In the genomic region with DNA sequence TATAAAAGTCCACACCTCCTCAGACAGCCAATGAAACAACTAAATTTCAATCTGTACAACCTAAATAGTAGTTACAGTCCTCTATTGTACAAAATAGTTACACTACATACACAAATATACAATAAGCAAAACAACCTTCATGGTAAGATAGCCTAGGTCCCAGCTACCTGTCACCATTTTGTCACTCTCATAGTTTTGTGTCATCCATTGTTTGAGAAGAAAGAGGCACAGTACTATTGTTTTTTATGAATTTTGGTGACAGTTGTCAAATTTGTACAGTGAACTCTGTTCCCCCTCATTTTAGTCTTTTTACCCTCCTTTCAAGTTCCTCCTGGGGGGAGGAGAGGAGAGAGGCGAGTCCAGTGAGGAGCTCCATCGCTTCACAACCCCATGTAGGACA, we compare ENCODE assay signal across 11 cellular contexts.
A peak's percentile ranks its signal among the peaks of the same experiment; 100 is the strongest.
DNase-seq lines count a peak whose midpoint lies in the region; ATAC-seq and TF ChIP-seq lines count a peak whose summit lies in the region.
"Had no signal": no experiment of that assay in that cellular context is flagged by ENCODE, and none has a peak within 500 bp of the region (broad histone marks: within the 10 kb centered on the region; RNA-seq: fewer than 3 reads in every experiment).

No MANE protein-coding gene starts in this region.

- 93 to 94% methylated on average over 2 of the region's 2 CpGs for WGBS in thyroid gland, 2 donors

- H3K9ac ChIP-seq in duodenal mucosa (ENCODE audit: low read depth in 1 of 2, low read length in 2 of 2): peak overlapping the region; percentile 83 to 98

- H3K36me3 ChIP-seq in duodenal mucosa (ENCODE audit: control insufficient read depth in 1 of 2, insufficient read depth in 2 of 2, low read length in 2 of 2) (peaks cover 15 to 16% of the 10 kb centered on the region in 2 donors), thyroid gland (peaks cover 12 to 18% of the 10 kb centered on the region in 2 donors)

- no peak for TF ChIP-seq CTCF in activated CD8-positive, alpha-beta T cell treated with anti-CD3 and anti-CD28 coated beads for 36 hours (IDR thresholded peaks at IDR 0.05)
- no peak for TF ChIP-seq CTCF in mesothelial cell of epicardium (IDR thresholded peaks at IDR 0.05; ENCODE audit: unreplicated experiment)
- no peak for TF ChIP-seq CTCF in thyroid gland (IDR thresholded peaks at IDR 0.05)

- intact Hi-C loops in activated CD8-positive, alpha-beta T cell treated with anti-CD3 and anti-CD28 coated beads for 36 hours (cut with micrococcal nuclease): no loop called here
- intact Hi-C loops in thyroid gland (cut with DNase I): loop anchor here (10.0 kb wide), 2 partner anchors 239 to 289 kb away; no protein-coding TSS in a partner anchor

- peaks cover 9% of the 10 kb centered on the region for H3K27me3 Mint-ChIP-seq in activated CD8-positive, alpha-beta T cell treated with anti-CD3 and anti-CD28 coated beads for 36 hours
- peaks cover 21% of the 10 kb centered on the region for H3K27me3 Mint-ChIP-seq in activated CD8-positive, alpha-beta T cell treated with anti-CD3 and anti-CD28 coated beads, Interleukin-2, amount 10 ng/mL, durations not matched to agents 7 days and 5 days (ENCODE audit: low read depth)
- H3K27me3 Mint-ChIP-seq in mesothelial cell of epicardium (ENCODE audit: low read depth): no peaks in the 10 kb centered on the region

- POLR2A ChIA-PET in activated CD8-positive, alpha-beta T cell treated with anti-CD3 and anti-CD28 coated beads for 36 hours (lab: Charles Lee): interaction anchor here (1.5 kb wide), 1 partner anchor 160 kb away, joined by 8 read pairs; no protein-coding TSS in a partner anchor
- POLR2A ChIA-PET in activated CD8-positive, alpha-beta T cell treated with anti-CD3 and anti-CD28 coated beads, Interleukin-2, amount 10 ng/mL, durations not matched to agents 7 days and 5 days (lab: Charles Lee): no interaction called here

- H3K27me3 ChIP-seq in duodenal mucosa (ENCODE audit: control insufficient read depth in 1 of 2, insufficient read depth in 2 of 2, low read length in 2 of 2) (no peaks in the 10 kb centered on the region), thyroid gland (no peaks in the 10 kb centered on the region)

- CTCF ChIA-PET in activated CD8-positive, alpha-beta T cell treated with anti-CD3 and anti-CD28 coated beads for 36 hours (lab: Charles Lee): interaction anchor here (11.8 kb wide), 1 partner anchor 526 kb away, joined by 149 read pairs; no protein-coding TSS in a partner anchor
- CTCF ChIA-PET in activated CD8-positive, alpha-beta T cell treated with anti-CD3 and anti-CD28 coated beads, Interleukin-2, amount 10 ng/mL, durations not matched to agents 7 days and 5 days (lab: Charles Lee): interaction anchor here (1.3 kb wide), 1 partner anchor 525 kb away, joined by 3 read pairs; no protein-coding TSS in a partner anchor

- H3K4me1 Mint-ChIP-seq in activated CD8-positive, alpha-beta T cell treated with anti-CD3 and anti-CD28 coated beads for 36 hours (ENCODE audit: low read depth): peaks cover 18% of the 10 kb centered on the region
- H3K4me1 Mint-ChIP-seq in activated CD8-positive, alpha-beta T cell treated with anti-CD3 and anti-CD28 coated beads, Interleukin-2, amount 10 ng/mL, durations not matched to agents 7 days and 5 days (ENCODE audit: low read depth): peaks cover 28% of the 10 kb centered on the region
- peaks cover 40% of the 10 kb centered on the region for H3K4me1 Mint-ChIP-seq in mesothelial cell of epicardium

- H3K4me1 ChIP-seq in duodenal mucosa (ENCODE audit: control insufficient read depth in 1 of 2, insufficient read depth in 2 of 2, low read length in 2 of 2): peaks cover 14 to 26% of the 10 kb centered on the region in 2 donors
- peaks cover 14 to 23% of the 10 kb centered on the region in 2 donors for H3K4me1 ChIP-seq in thyroid gland

- no peaks in the 10 kb centered on the region for H3K36me3 Mint-ChIP-seq in activated CD8-positive, alpha-beta T cell treated with anti-CD3 and anti-CD28 coated beads for 36 hours (ENCODE audit: low read depth)
- H3K36me3 Mint-ChIP-seq in activated CD8-positive, alpha-beta T cell treated with anti-CD3 and anti-CD28 coated beads, Interleukin-2, amount 10 ng/mL, durations not matched to agents 7 days and 5 days (ENCODE audit: low read depth): no peaks in the 10 kb centered on the region
- peaks cover 15% of the 10 kb centered on the region for H3K36me3 Mint-ChIP-seq in mesothelial cell of epicardium

- H3K27ac ChIP-seq in duodenal mucosa (ENCODE audit: low read depth, low read length): peak overlapping the region; percentile 70
- peak overlapping the region; percentile 54 to 99 (median 98) for H3K27ac ChIP-seq in thyroid gland

- H3K4me3 ChIP-seq in duodenal mucosa (ENCODE audit: low read depth in 1 of 2, low read length in 2 of 2) (peak overlapping the region; percentile 73 to 93), thyroid gland (replicated peaks in 1 of 3) (peak overlapping the region in 1 of 3 donors; percentile 82)
- H3K4me3 ChIP-seq: GM12878 had no signal

- H3K27ac Mint-ChIP-seq in activated CD8-positive, alpha-beta T cell treated with anti-CD3 and anti-CD28 coated beads for 36 hours: no peak overlapping the region
- H3K27ac Mint-ChIP-seq in activated CD8-positive, alpha-beta T cell treated with anti-CD3 and anti-CD28 coated beads, Interleukin-2, amount 10 ng/mL, durations not matched to agents 7 days and 5 days: no peak overlapping the region
- peak overlapping the region; percentile 56 for H3K27ac Mint-ChIP-seq in mesothelial cell of epicardium

- H3K9me3 ChIP-seq in duodenal mucosa (ENCODE audit: control insufficient read depth in 1 of 2, low read length in 2 of 2) (no peaks in the 10 kb centered on the region), thyroid gland (no peaks in the 10 kb centered on the region)

- no peak for TF ChIP-seq POLR2A in thyroid gland (IDR thresholded peaks at IDR 0.05)

- DNase-seq in activated CD8-positive, alpha-beta T cell treated with anti-CD3 and anti-CD28 coated beads for 36 hours: no peak
- no peak for DNase-seq in activated CD8-positive, alpha-beta T cell treated with anti-CD3 and anti-CD28 coated beads, Interleukin-2, amount 10 ng/mL, durations not matched to agents 7 days and 5 days
- DNase-seq in mesothelial cell of epicardium (ENCODE audit: low spot score in 2 of 2, unreplicated experiment in 2 of 2) (no peak), thyroid gland (no peak)
- no peak for DNase-seq in activated CD4-positive, alpha-beta T cell treated with anti-CD3 and anti-CD28 coated beads for 48 hours
- DNase-seq: NCI-H510A treated with DMSO at 0.1 percent for 48 hours; stimulated activated CD4-positive, alpha-beta T cell treated with anti-CD3 and anti-CD28 coated beads, Interleukin-1b, Interleukin-23, amount 100 ng/mL, for 48 hours had no signal

- no peaks in the 10 kb centered on the region for H3K9me3 Mint-ChIP-seq in activated CD8-positive, alpha-beta T cell treated with anti-CD3 and anti-CD28 coated beads for 36 hours
- no peaks in the 10 kb centered on the region for H3K9me3 Mint-ChIP-seq in activated CD8-positive, alpha-beta T cell treated with anti-CD3 and anti-CD28 coated beads, Interleukin-2, amount 10 ng/mL, durations not matched to agents 7 days and 5 days (ENCODE audit: insufficient read depth)
- no peaks in the 10 kb centered on the region for H3K9me3 Mint-ChIP-seq in mesothelial cell of epicardium

- peak overlapping the region; percentile 11 for H3K4me3 Mint-ChIP-seq in activated CD8-positive, alpha-beta T cell treated with anti-CD3 and anti-CD28 coated beads for 36 hours
- no peak overlapping the region for H3K4me3 Mint-ChIP-seq in activated CD8-positive, alpha-beta T cell treated with anti-CD3 and anti-CD28 coated beads, Interleukin-2, amount 10 ng/mL, durations not matched to agents 7 days and 5 days
- peak overlapping the region; percentile 89 for H3K4me3 Mint-ChIP-seq in mesothelial cell of epicardium

- no peak for ATAC-seq in activated CD8-positive, alpha-beta T cell treated with anti-CD3 and anti-CD28 coated beads for 36 hours
- no peak for ATAC-seq in activated CD8-positive, alpha-beta T cell treated with anti-CD3 and anti-CD28 coated beads, Interleukin-2, amount 10 ng/mL, durations not matched to agents 7 days and 5 days
- ATAC-seq in GM21723 (IDR thresholded peaks at IDR 0.05; ENCODE audit: unreplicated experiment) (no peak), HG03439 (IDR thresholded peaks at IDR 0.05; ENCODE audit: unreplicated experiment) (no peak)
- ATAC-seq: GM12878 had no signal
